ENCODE assay signal across 16 cellular contexts in genomic region chr7:149367417-149367816, GRCh38.
DNase-seq lines count a peak whose midpoint lies in the region; ATAC-seq and TF ChIP-seq lines count a peak whose summit lies in the region.
"Had no signal": no experiment of that assay in that cellular context is flagged by ENCODE, and none has a peak within 500 bp of the region (broad histone marks: within the 10 kb centered on the region; RNA-seq: fewer than 3 reads in every experiment).

No MANE protein-coding gene starts in this region.

- H2BK5ac ChIP-seq in mesendoderm (ENCODE audit: low read length) = no peak overlapping the region

- peaks cover 4% of the 10 kb centered on the region for H3K36me3 Mint-ChIP-seq in activated CD4-positive, alpha-beta T cell treated with anti-CD3 and anti-CD28 coated beads for 36 hours (ENCODE audit: low read depth)
- H3K36me3 Mint-ChIP-seq: IgD-negative memory B cell had no signal

- H3K36me3 ChIP-seq in PC-9 (ENCODE audit: low read depth) = 0 out of 2 replicates have a peak, but pooled peaks cover 5% of the 10 kb centered on the region
- H3K36me3 ChIP-seq in mesendoderm (ENCODE audit: control insufficient read depth, insufficient read depth, low read length) = no peaks in the 10 kb centered on the region
- H3K36me3 ChIP-seq in Karpas-422 (ENCODE audit: insufficient read depth, low read length) = no peaks in the 10 kb centered on the region
- H3K36me3 ChIP-seq: BLaER1 had no signal

- peaks cover 13% of the 10 kb centered on the region for H3K9me3 ChIP-seq in PC-9 (ENCODE audit: insufficient read depth, low read depth)
- H3K9me3 ChIP-seq in Karpas-422 (ENCODE audit: low read length) = no peaks in the 10 kb centered on the region; the same call in 1 of the 2 replicates

- POLR2A ChIA-PET in activated CD4-positive, alpha-beta T cell treated with anti-CD3 and anti-CD28 coated beads for 36 hours (lab: Charles Lee) = interaction anchor here (0.7 kb wide), 1 partner anchor 337 kb away, joined by 3 read pairs; no protein-coding TSS in a partner anchor
- POLR2A ChIA-PET in PC-9 (lab: Charles Lee; ENCODE audit: unreplicated experiment) = interaction anchor here (0.7 kb wide), 1 partner anchor 30 kb away, joined by 4 read pairs; no protein-coding TSS in a partner anchor

- H3K79me1 ChIP-seq in mesendoderm (ENCODE audit: low read length) = no peaks in the 10 kb centered on the region

- H3K56ac ChIP-seq in mesendoderm (ENCODE audit: low read length) = no peak overlapping the region

- no peak overlapping the region for H3K18ac ChIP-seq in mesendoderm (ENCODE audit: low read length)

- H2AFZ ChIP-seq in PC-9 (no peak overlapping the region), Karpas-422 (ENCODE audit: low read length) (no peak overlapping the region)
- H2AFZ ChIP-seq: GM23248 had no signal

- peaks cover 8% of the 10 kb centered on the region for H3K9me3 Mint-ChIP-seq in activated CD4-positive, alpha-beta T cell treated with anti-CD3 and anti-CD28 coated beads for 36 hours (ENCODE audit: low read depth)

- no CpG with 5 or more reads among the region's 2 CpGs for whole genome bisulfite sequencing in mesendoderm (ENCODE audit: extremely low coverage, insufficient coverage, low lambda C conversion rate)

- H3K27ac ChIP-seq in PC-9 (no peak overlapping the region), mesendoderm (ENCODE audit: low read depth, low read length) (no peak overlapping the region), Karpas-422 (ENCODE audit: low read length) (no peak overlapping the region)
- H3K27ac ChIP-seq: 22Rv1, BLaER1, GM23248 had no signal

- ATAC-seq in activated CD4-positive, alpha-beta T cell treated with anti-CD3 and anti-CD28 coated beads for 36 hours = peak; percentile 12
- no peak for ATAC-seq in GM21515 (IDR thresholded peaks at IDR 0.05; ENCODE audit: unreplicated experiment)
- no peak for ATAC-seq in HG02885 (IDR thresholded peaks at IDR 0.05; ENCODE audit: poor library complexity, unreplicated experiment)

- no peak for TF ChIP-seq CTCF in PC-9 (conservative IDR thresholded peaks at IDR 0.05)

- peaks cover 13% of the 10 kb centered on the region for H3K27me3 Mint-ChIP-seq in activated CD4-positive, alpha-beta T cell treated with anti-CD3 and anti-CD28 coated beads for 36 hours

- H3K4me2 ChIP-seq in PC-9 = 0 out of 2 replicates have a peak overlapping the region, but pooled peaks have one; percentile 1
- H3K4me2 ChIP-seq in mesendoderm (ENCODE audit: low read length) = no peak overlapping the region
- no peak overlapping the region for H3K4me2 ChIP-seq in Karpas-422 (ENCODE audit: low read depth, low read length, poor library complexity, severe bottlenecking)
- H3K4me2 ChIP-seq: BLaER1 had no signal

- H3K4ac ChIP-seq in mesendoderm (ENCODE audit: low read depth, low read length) = no peak overlapping the region

- no peak overlapping the region for H4K8ac ChIP-seq in mesendoderm (ENCODE audit: low read depth, low read length)

- CTCF ChIA-PET in activated CD4-positive, alpha-beta T cell treated with anti-CD3 and anti-CD28 coated beads for 36 hours (lab: Charles Lee) = interaction anchor here (0.7 kb wide), 1 partner anchor 467 kb away, joined by 3 read pairs; no protein-coding TSS in a partner anchor
- CTCF ChIA-PET in PC-9 (lab: Charles Lee) = no interaction called here

- H3K9me2 ChIP-seq in PC-9 (ENCODE audit: insufficient read depth) (no peaks in the 10 kb centered on the region), Karpas-422 (replicated peaks; ENCODE audit: insufficient read depth, low read length) (no peaks in the 10 kb centered on the region)

- DNase-seq in activated CD4-positive, alpha-beta T cell treated with anti-CD3 and anti-CD28 coated beads for 36 hours = no peak
- DNase-seq in activated CD4-positive, alpha-beta T cell treated with anti-CD3 and anti-CD28 coated beads for 48 hours = no peak
- DNase-seq in A172 (ENCODE audit: low spot score) = peak; percentile 6
- DNase-seq in PC-9 = no peak
- DNase-seq in mesendoderm = peak; percentile 11
- no peak for DNase-seq in Karpas-422
- DNase-seq: AML-193; CD4-positive, CD25-positive, alpha-beta regulatory T cell; DMS53; GF-D8; GM23248 had no signal

- H3K23ac ChIP-seq in mesendoderm (ENCODE audit: low read length) = no peak overlapping the region

- no peak overlapping the region for H2BK15ac ChIP-seq in mesendoderm (replicated peaks; ENCODE audit: low read depth)

- H3K4me1 ChIP-seq in PC-9 (replicated peaks; ENCODE audit: insufficient read depth) (peaks cover 41% of the 10 kb centered on the region), mesendoderm (ENCODE audit: control insufficient read depth, low read depth, low read length) (no peaks in the 10 kb centered on the region), Karpas-422 (ENCODE audit: low read length) (no peaks in the 10 kb centered on the region)
- H3K4me1 ChIP-seq: BLaER1 had no signal

- H4K5ac ChIP-seq in mesendoderm (ENCODE audit: low read length) = no peak overlapping the region

- no peak overlapping the region for H3K27ac Mint-ChIP-seq in activated CD4-positive, alpha-beta T cell treated with anti-CD3 and anti-CD28 coated beads for 36 hours
- H3K27ac Mint-ChIP-seq: CD4-positive, CD25-positive, alpha-beta regulatory T cell; IgD-negative memory B cell had no signal

- H3F3A ChIP-seq in PC-9 (ENCODE audit: insufficient read depth, low read depth) = peaks cover 12% of the 10 kb centered on the region

- no peaks in the 10 kb centered on the region for H4K20me1 ChIP-seq in PC-9 (ENCODE audit: insufficient read depth)
- H4K20me1 ChIP-seq in Karpas-422 (ENCODE audit: insufficient read depth, low read depth, low read length) = no peaks in the 10 kb centered on the region
- H4K20me1 ChIP-seq: BLaER1 had no signal

- no peak overlapping the region for H2BK120ac ChIP-seq in mesendoderm (ENCODE audit: low read depth, low read length)

- H3K27me3 ChIP-seq in PC-9 (ENCODE audit: insufficient read depth, low read depth) (no peaks in the 10 kb centered on the region), mesendoderm (ENCODE audit: insufficient read depth, low read length, poor library complexity) (no peaks in the 10 kb centered on the region), Karpas-422 (ENCODE audit: low read length) (no peaks in the 10 kb centered on the region)
- H3K27me3 ChIP-seq: BLaER1 had no signal

- H3K79me2 ChIP-seq in PC-9 (ENCODE audit: low read depth) = no peaks in the 10 kb centered on the region
- H3K79me2 ChIP-seq in mesendoderm (ENCODE audit: control insufficient read depth, insufficient read depth, low read length) = no peaks in the 10 kb centered on the region
- no peaks in the 10 kb centered on the region for H3K79me2 ChIP-seq in Karpas-422 (ENCODE audit: low read length)

- no peaks in the 10 kb centered on the region for H3K4me1 Mint-ChIP-seq in activated CD4-positive, alpha-beta T cell treated with anti-CD3 and anti-CD28 coated beads for 36 hours
- H3K4me1 Mint-ChIP-seq: CD4-positive, CD25-positive, alpha-beta regulatory T cell; IgD-negative memory B cell had no signal

- no peak overlapping the region for H3K4me3 Mint-ChIP-seq in activated CD4-positive, alpha-beta T cell treated with anti-CD3 and anti-CD28 coated beads for 36 hours
- H3K4me3 Mint-ChIP-seq: CD4-positive, CD25-positive, alpha-beta regulatory T cell; IgD-negative memory B cell had no signal

- H3K9ac ChIP-seq in mesendoderm (ENCODE audit: low read length) = no peak overlapping the region
- H3K9ac ChIP-seq in Karpas-422 (ENCODE audit: low read length) = no peak overlapping the region
- H3K9ac ChIP-seq: BLaER1, GM23248 had no signal

- intact Hi-C loops in activated CD4-positive, alpha-beta T cell treated with anti-CD3 and anti-CD28 coated beads for 36 hours (cut with DNase I, micrococcal nuclease) = no loop called here
- intact Hi-C loops in PC-9 (cut with micrococcal nuclease; ENCODE audit: unreplicated experiment) = no loop called here

- H3K4me3 ChIP-seq in PC-9 = no peak overlapping the region
- H3K4me3 ChIP-seq in mesendoderm (ENCODE audit: low read length) = no peak overlapping the region
- no peak overlapping the region for H3K4me3 ChIP-seq in Karpas-422 (ENCODE audit: low read length)
- H3K4me3 ChIP-seq: BLaER1, GM23248 had no signal

- BruUV-seq in PC-9 (replicated peaks; lab: Mats Ljungman, UMichigan) = no TSS peak

- H2AK5ac ChIP-seq in mesendoderm (ENCODE audit: low read length) = no peak overlapping the region

Comparison
In these comparisons a context has a peak if more than half of its experiments do, and no peak if none do; other contexts are left out.
1. DNase-seq: peak in A172 (single experiment) and mesendoderm (single experiment); none in activated CD4-positive, alpha-beta T cell treated with anti-CD3 and anti-CD28 coated beads for 36 hours (single experiment), activated CD4-positive, alpha-beta T cell treated with anti-CD3 and anti-CD28 coated beads for 48 hours (single experiment), PC-9 (0 of 2) and Karpas-422 (single experiment).